ENCODE assay signal across 2 cellular contexts in genomic region chr13:28353679-28354078, GRCh38.
TF ChIP-seq lines count a peak whose summit lies in the region.

No MANE protein-coding gene starts in this region.

TF ChIP-seq in liver, 16 proteins besides CTCF, POLR2A, EP300 and RAD21 (continued from another document):
- TF ChIP-seq, protein P1, sequence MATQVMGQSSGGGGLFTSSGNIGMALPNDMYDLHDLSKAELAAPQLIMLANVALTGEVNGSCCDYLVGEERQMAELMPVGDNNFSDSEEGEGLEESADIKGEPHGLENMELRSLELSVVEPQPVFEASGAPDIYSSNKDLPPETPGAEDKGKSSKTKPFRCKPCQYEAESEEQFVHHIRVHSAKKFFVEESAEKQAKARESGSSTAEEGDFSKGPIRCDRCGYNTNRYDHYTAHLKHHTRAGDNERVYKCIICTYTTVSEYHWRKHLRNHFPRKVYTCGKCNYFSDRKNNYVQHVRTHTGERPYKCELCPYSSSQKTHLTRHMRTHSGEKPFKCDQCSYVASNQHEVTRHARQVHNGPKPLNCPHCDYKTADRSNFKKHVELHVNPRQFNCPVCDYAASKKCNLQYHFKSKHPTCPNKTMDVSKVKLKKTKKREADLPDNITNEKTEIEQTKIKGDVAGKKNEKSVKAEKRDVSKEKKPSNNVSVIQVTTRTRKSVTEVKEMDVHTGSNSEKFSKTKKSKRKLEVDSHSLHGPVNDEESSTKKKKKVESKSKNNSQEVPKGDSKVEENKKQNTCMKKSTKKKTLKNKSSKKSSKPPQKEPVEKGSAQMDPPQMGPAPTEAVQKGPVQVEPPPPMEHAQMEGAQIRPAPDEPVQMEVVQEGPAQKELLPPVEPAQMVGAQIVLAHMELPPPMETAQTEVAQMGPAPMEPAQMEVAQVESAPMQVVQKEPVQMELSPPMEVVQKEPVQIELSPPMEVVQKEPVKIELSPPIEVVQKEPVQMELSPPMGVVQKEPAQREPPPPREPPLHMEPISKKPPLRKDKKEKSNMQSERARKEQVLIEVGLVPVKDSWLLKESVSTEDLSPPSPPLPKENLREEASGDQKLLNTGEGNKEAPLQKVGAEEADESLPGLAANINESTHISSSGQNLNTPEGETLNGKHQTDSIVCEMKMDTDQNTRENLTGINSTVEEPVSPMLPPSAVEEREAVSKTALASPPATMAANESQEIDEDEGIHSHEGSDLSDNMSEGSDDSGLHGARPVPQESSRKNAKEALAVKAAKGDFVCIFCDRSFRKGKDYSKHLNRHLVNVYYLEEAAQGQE (IDR thresholded peaks at IDR 0.05) = no peak
- TF ChIP-seq NR2F2 (IDR thresholded peaks at IDR 0.05) (peak; percentile 9), TAF1 (conservative IDR thresholded peaks at IDR 0.05) (no peak), EGR1 (IDR thresholded peaks at IDR 0.05; ENCODE audit: low read depth in 2 of 2) (no peak), JUND (IDR thresholded peaks at IDR 0.05) (no peak), HNF4A (conservative IDR thresholded peaks at IDR 0.05) (peak; percentile 66 to 75), ATF3 (IDR thresholded peaks at IDR 0.05) (no peak), GABPA (IDR thresholded peaks at IDR 0.05 in 1 of 2, conservative IDR thresholded peaks at IDR 0.05 in 1 of 2) (no peak), FOXA2 (IDR thresholded peaks at IDR 0.05) (no peak), YY1 (IDR thresholded peaks at IDR 0.05) (no peak), ZBTB33 (IDR thresholded peaks at IDR 0.05) (no peak)

TF ChIP-seq in HepG2, 621 proteins besides CTCF, POLR2A, EP300 and RAD21 (continued from another document):
- TF ChIP-seq EHMT2 (IDR thresholded peaks at IDR 0.05; ENCODE audit: borderline replicate concordance, low read depth, low read length) = no peak
- TF ChIP-seq, protein P2, sequence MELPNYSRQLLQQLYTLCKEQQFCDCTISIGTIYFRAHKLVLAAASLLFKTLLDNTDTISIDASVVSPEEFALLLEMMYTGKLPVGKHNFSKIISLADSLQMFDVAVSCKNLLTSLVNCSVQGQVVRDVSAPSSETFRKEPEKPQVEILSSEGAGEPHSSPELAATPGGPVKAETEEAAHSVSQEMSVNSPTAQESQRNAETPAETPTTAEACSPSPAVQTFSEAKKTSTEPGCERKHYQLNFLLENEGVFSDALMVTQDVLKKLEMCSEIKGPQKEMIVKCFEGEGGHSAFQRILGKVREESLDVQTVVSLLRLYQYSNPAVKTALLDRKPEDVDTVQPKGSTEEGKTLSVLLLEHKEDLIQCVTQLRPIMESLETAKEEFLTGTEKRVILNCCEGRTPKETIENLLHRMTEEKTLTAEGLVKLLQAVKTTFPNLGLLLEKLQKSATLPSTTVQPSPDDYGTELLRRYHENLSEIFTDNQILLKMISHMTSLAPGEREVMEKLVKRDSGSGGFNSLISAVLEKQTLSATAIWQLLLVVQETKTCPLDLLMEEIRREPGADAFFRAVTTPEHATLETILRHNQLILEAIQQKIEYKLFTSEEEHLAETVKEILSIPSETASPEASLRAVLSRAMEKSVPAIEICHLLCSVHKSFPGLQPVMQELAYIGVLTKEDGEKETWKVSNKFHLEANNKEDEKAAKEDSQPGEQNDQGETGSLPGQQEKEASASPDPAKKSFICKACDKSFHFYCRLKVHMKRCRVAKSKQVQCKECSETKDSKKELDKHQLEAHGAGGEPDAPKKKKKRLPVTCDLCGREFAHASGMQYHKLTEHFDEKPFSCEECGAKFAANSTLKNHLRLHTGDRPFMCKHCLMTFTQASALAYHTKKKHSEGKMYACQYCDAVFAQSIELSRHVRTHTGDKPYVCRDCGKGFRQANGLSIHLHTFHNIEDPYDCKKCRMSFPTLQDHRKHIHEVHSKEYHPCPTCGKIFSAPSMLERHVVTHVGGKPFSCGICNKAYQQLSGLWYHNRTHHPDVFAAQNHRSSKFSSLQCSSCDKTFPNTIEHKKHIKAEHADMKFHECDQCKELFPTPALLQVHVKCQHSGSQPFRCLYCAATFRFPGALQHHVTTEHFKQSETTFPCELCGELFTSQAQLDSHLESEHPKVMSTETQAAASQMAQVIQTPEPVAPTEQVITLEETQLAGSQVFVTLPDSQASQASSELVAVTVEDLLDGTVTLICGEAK (IDR thresholded peaks at IDR 0.05) = no peak
- TF ChIP-seq, protein P2 (CRISPR knock-in tag; IDR thresholded peaks at IDR 0.05) = no peak
